ENCODE assay signal across 16 cellular contexts in genomic region chr11:19683141-19683805, GRCh38. TPM values are rescaled to one million over a fixed set of nuclear protein-coding genes. Genes with fewer than 3 reads are reported as not detected.
A peak's percentile ranks its signal among the peaks of the same experiment; 100 is the strongest.
DNase-seq lines count a peak whose midpoint lies in the region; ATAC-seq and TF ChIP-seq lines count a peak whose summit lies in the region.
"Had no signal": no experiment of that assay in that cellular context is flagged by ENCODE, and none has a peak within 500 bp of the region (broad histone marks: within the 10 kb centered on the region; RNA-seq: fewer than 3 reads in every experiment).

No MANE protein-coding gene starts in this region.

- TF ChIP-seq CTCF in ascending aorta (IDR thresholded peaks at IDR 0.05) (no peak), left ventricle myocardium inferior (IDR thresholded peaks at IDR 0.05; ENCODE audit: borderline replicate concordance) (no peak)

- H3K4me1 ChIP-seq in ascending aorta (peaks cover 8 to 52% of the 10 kb centered on the region in 2 donors), left ventricle myocardium inferior (peaks cover 70% of the 10 kb centered on the region)

- H3K27me3 ChIP-seq in ascending aorta (no peaks in the 10 kb centered on the region), left ventricle myocardium inferior (ENCODE audit: low read depth) (no peaks in the 10 kb centered on the region)

- intact Hi-C loops in ascending aorta (cut with DNase I) (loop anchor here (5.0 kb wide), 1 partner anchor 106 kb away; no protein-coding TSS in a partner anchor), left ventricle myocardium inferior (cut with micrococcal nuclease) (no loop called here), sciatic nerve (cut with DNase I) (no loop called here)

- DNase-seq in AG20443 (ENCODE audit: low spot score) (peak; percentile 38), ascending aorta (ENCODE audit: low spot score in 2 of 2) (peak in 1 of 2 donors; percentile 84), left ventricle myocardium inferior (peak; percentile 71), sciatic nerve (ENCODE audit: low spot score) (no peak), DMS53 (lab: John Stamatoyannopoulos, UW) (no peak)
- DNase-seq: activated CD8-positive, alpha-beta T cell treated with anti-CD3 and anti-CD28 coated beads for 36 hours; DMS 273 treated with DMSO at 0.1 percent for 48 hours; NCI-H1694 treated with DMSO at 0.1 percent for 48 hours; NCI-H774; SIG-M5 had no signal

- H3K27ac ChIP-seq in ascending aorta (peak overlapping the region; percentile 85 to 87), left ventricle myocardium inferior (replicated peaks) (peak overlapping the region; percentile 80)
- H3K27ac ChIP-seq: epithelial cell of prostate, KMS-11 had no signal

- no peaks in the 10 kb centered on the region for H3K9me3 ChIP-seq in ascending aorta
- no peaks in the 10 kb centered on the region for H3K9me3 ChIP-seq in left ventricle myocardium inferior (replicated peaks)

- ATAC-seq in sciatic nerve (peak; percentile 78), GM19328 (IDR thresholded peaks at IDR 0.05; ENCODE audit: unreplicated experiment) (no peak), HG03457 (IDR thresholded peaks at IDR 0.05; ENCODE audit: unreplicated experiment) (no peak), HG03097 (IDR thresholded peaks at IDR 0.05; ENCODE audit: low FRiP score, unreplicated experiment) (no peak)
- ATAC-seq: activated CD8-positive, alpha-beta T cell treated with anti-CD3 and anti-CD28 coated beads for 36 hours had no signal

- H3K36me3 ChIP-seq in ascending aorta (no peaks in the 10 kb centered on the region), left ventricle myocardium inferior (no peaks in the 10 kb centered on the region)

- H3K4me3 ChIP-seq in ascending aorta = no peak overlapping the region
- no peak overlapping the region for H3K4me3 ChIP-seq in left ventricle myocardium inferior

RNA-seq across cellular contexts. Expression of gene NAV2, which starts 29.4 kb away (rescaled TPM):
- 62.6 TPM for total RNA-seq in ascending aorta
- 14.3 TPM for total RNA-seq in left ventricle myocardium inferior
- 33.2 TPM for total RNA-seq in sciatic nerve
- total RNA-seq: A673 had no signal

Comparison
In these comparisons a context has a peak if more than half of its experiments do, and no peak if none do; other contexts are left out.
1. DNase-seq: peak in AG20443 (single experiment) and left ventricle myocardium inferior (single experiment); none in sciatic nerve (single experiment) and DMS53 (single experiment).